Comparison of ENCODE assay signal across 8 cellular contexts in genomic region chr2:84904717-84905174, GRCh38. TPM values are rescaled to one million over a fixed set of nuclear protein-coding genes. Genes with fewer than 3 reads are reported as not detected.
DNase-seq lines count a peak whose midpoint lies in the region; ATAC-seq and TF ChIP-seq lines count a peak whose summit lies in the region.

No MANE protein-coding gene starts in this region.

- CTCF ChIA-PET in activated CD4-positive, alpha-beta memory T cell treated with anti-CD3 and anti-CD28 coated beads, Interleukin-2, amount 10 ng/mL, durations not matched to agents 7 days and 5 days (lab: Charles Lee), result interaction anchor here (2.0 to 4.8 kb wide), 3 partner anchors 16 to 23 kb away, joined by 8 to 105 read pairs (median 22); partner anchors contain the start of gene TRABD2A

- TF ChIP-seq CTCF in nephron (IDR thresholded peaks at IDR 0.05; ENCODE audit: unreplicated experiment in 3 of 3), result no peak

- peaks cover 64% of the 10 kb centered on the region for H3K4me1 Mint-ChIP-seq in activated CD4-positive, alpha-beta memory T cell treated with anti-CD3 and anti-CD28 coated beads, Interleukin-2, amount 10 ng/mL, durations not matched to agents 7 days and 5 days
- H3K4me1 Mint-ChIP-seq in nephron, result peaks cover 28% of the 10 kb centered on the region

- H3K27ac Mint-ChIP-seq in activated CD4-positive, alpha-beta memory T cell treated with anti-CD3 and anti-CD28 coated beads, Interleukin-2, amount 10 ng/mL, durations not matched to agents 7 days and 5 days, result peak overlapping the region; percentile 89
- H3K27ac Mint-ChIP-seq in nephron, result peak overlapping the region; percentile 91 to 100 (median 96)

- POLR2A ChIA-PET in activated CD4-positive, alpha-beta memory T cell treated with anti-CD3 and anti-CD28 coated beads, Interleukin-2, amount 10 ng/mL, durations not matched to agents 7 days and 5 days (lab: Charles Lee), result interaction anchor here (1.4 to 12.6 kb wide), 10 partner anchors 9 to 446 kb away, joined by 3 to 467 read pairs (median 52); partner anchors contain the start of genes KCMF1, SUCLG1 and TRABD2A

- peaks cover 10% of the 10 kb centered on the region for H3K9me3 Mint-ChIP-seq in activated CD4-positive, alpha-beta memory T cell treated with anti-CD3 and anti-CD28 coated beads, Interleukin-2, amount 10 ng/mL, durations not matched to agents 7 days and 5 days
- H3K9me3 Mint-ChIP-seq in nephron, result no peaks in the 10 kb centered on the region

- H3K4me3 Mint-ChIP-seq in activated CD4-positive, alpha-beta memory T cell treated with anti-CD3 and anti-CD28 coated beads, Interleukin-2, amount 10 ng/mL, durations not matched to agents 7 days and 5 days, result peak overlapping the region; percentile 89
- peak overlapping the region; percentile 91 to 99 (median 95) for H3K4me3 Mint-ChIP-seq in nephron

- no peaks in the 10 kb centered on the region for H3K27me3 Mint-ChIP-seq in activated CD4-positive, alpha-beta memory T cell treated with anti-CD3 and anti-CD28 coated beads, Interleukin-2, amount 10 ng/mL, durations not matched to agents 7 days and 5 days
- H3K27me3 Mint-ChIP-seq in nephron (ENCODE audit: low read depth), result peaks cover 10% of the 10 kb centered on the region

- no peak for ATAC-seq in GM21528 (IDR thresholded peaks at IDR 0.05; ENCODE audit: low FRiP score, unreplicated experiment)
- no peak for ATAC-seq in GM18909 (IDR thresholded peaks at IDR 0.05; ENCODE audit: poor library complexity, unreplicated experiment)

- peak; percentile 57 for DNase-seq in COLO829 (ENCODE audit: low spot score)
- peak; percentile 49 for DNase-seq in HuH-7.5 (ENCODE audit: low spot score)
- DNase-seq in activated CD4-positive, alpha-beta memory T cell treated with anti-CD3 and anti-CD28 coated beads, Interleukin-2, amount 10 ng/mL, durations not matched to agents 7 days and 5 days, result peak; percentile 46
- DNase-seq in fibroblast of peridontal ligament (ENCODE audit: extremely low read depth), result peak; percentile 47
- no peak for DNase-seq in kidney glomerular epithelial cell (lab: John Stamatoyannopoulos, UW)

- H3K36me3 Mint-ChIP-seq in activated CD4-positive, alpha-beta memory T cell treated with anti-CD3 and anti-CD28 coated beads, Interleukin-2, amount 10 ng/mL, durations not matched to agents 7 days and 5 days (ENCODE audit: low read depth), result peaks cover 48% of the 10 kb centered on the region
- H3K36me3 Mint-ChIP-seq in nephron (ENCODE audit: low read depth), result peaks cover 32% of the 10 kb centered on the region

RNA-seq across cellular contexts. Expression of gene TMSB10, which starts 0.7 kb away (rescaled TPM):
- total RNA-seq in activated CD4-positive, alpha-beta memory T cell treated with anti-CD3 and anti-CD28 coated beads, Interleukin-2, amount 10 ng/mL, durations not matched to agents 7 days and 5 days, result 1,000 to 10,000 TPM; 5,686 to 5,768 TPM

RNA-seq across cellular contexts. Expression of gene TRABD2A, which starts 23.9 kb away (rescaled TPM):
- total RNA-seq in activated CD4-positive, alpha-beta memory T cell treated with anti-CD3 and anti-CD28 coated beads, Interleukin-2, amount 10 ng/mL, durations not matched to agents 7 days and 5 days, result 10 to 100 TPM; 35.9 to 38.3 TPM
